In the genomic region with DNA sequence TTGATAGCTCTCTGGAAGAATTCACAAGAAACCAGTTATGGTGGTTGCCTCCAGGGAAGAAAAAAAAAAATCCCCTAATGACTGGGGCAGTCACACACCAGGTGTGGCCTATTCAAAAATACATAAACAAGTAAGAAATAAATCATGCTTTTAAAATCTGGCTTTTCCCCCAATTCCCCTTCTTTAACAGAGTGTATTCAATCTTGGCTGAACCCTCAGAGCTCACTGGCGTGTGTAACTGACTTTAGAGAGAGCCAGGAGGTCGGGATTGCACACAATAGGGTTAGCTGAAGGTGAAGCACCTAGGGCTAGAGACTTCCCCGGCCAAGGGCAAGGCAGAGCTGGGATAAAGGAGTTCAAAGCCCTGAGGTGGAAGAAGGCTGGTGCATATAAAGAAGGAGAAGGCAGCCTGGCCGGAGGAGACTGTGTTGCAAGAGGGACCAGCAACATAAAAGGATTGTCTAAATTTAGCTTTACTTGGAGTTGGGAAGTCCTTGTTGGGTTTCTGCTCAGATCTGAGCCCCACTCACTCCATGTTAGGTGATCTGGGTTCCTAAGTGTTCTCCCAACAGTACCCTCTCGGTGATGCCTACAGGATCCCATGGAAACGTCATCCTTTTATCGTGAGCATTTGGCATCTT, we compare ENCODE assay signal across 1 cellular context.
A peak's percentile ranks its signal among the peaks of the same experiment; 100 is the strongest.
TF ChIP-seq lines count a peak whose summit lies in the region.

No MANE protein-coding gene starts in this region.

TF ChIP-seq in GM12878, 131 proteins besides CTCF, POLR2A, EP300 and RAD21 (continued from another document):
- peak; percentile 69 for TF ChIP-seq ATF7 (IDR thresholded peaks at IDR 0.05; ENCODE audit: low read depth)
- TF ChIP-seq, protein P1, sequence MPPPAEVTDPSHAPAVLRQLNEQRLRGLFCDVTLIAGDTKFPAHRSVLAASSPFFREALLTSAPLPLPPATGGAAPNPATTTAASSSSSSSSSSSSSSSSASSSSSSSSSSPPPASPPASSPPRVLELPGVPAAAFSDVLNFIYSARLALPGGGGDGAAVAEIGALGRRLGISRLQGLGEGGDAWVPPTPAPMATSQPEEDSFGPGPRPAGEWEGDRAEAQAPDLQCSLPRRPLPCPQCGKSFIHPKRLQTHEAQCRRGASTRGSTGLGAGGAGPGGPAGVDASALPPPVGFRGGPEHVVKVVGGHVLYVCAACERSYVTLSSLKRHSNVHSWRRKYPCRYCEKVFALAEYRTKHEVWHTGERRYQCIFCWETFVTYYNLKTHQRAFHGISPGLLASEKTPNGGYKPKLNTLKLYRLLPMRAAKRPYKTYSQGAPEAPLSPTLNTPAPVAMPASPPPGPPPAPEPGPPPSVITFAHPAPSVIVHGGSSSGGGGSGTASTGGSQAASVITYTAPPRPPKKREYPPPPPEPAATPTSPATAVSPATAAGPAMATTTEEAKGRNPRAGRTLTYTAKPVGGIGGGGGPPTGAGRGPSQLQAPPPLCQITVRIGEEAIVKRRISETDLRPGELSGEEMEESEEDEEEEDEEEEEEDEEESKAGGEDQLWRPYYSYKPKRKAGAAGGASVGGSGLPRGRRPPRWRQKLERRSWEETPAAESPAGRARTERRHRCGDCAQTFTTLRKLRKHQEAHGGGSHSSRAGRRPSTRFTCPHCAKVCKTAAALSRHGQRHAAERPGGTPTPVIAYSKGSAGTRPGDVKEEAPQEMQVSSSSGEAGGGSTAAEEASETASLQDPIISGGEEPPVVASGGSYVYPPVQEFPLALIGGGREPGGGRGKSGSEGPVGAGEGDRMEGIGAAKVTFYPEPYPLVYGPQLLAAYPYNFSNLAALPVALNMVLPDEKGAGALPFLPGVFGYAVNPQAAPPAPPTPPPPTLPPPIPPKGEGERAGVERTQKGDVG (CRISPR knock-in tag; IDR thresholded peaks at IDR 0.05): 0 out of 2 replicates have a peak, but pooled peaks have one; percentile 58
- TF ChIP-seq, protein P2, sequence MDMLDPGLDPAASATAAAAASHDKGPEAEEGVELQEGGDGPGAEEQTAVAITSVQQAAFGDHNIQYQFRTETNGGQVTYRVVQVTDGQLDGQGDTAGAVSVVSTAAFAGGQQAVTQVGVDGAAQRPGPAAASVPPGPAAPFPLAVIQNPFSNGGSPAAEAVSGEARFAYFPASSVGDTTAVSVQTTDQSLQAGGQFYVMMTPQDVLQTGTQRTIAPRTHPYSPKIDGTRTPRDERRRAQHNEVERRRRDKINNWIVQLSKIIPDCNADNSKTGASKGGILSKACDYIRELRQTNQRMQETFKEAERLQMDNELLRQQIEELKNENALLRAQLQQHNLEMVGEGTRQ (IDR thresholded peaks at IDR 0.05; ENCODE audit: borderline replicate concordance, low read depth, low read length): no peak
- TF ChIP-seq KDM1A (IDR thresholded peaks at IDR 0.05; ENCODE audit: borderline replicate concordance): no peak
- TF ChIP-seq RELA (IDR thresholded peaks at IDR 0.05; ENCODE audit: borderline replicate concordance, partially characterized antibody): no peak
- no peak for TF ChIP-seq CHD4 (IDR thresholded peaks at IDR 0.05)
- TF ChIP-seq HDAC6 (IDR thresholded peaks at IDR 0.05; ENCODE audit: unreplicated experiment): no peak
